Comparison of ENCODE assay signal across 1 cellular context in the genomic region with DNA sequence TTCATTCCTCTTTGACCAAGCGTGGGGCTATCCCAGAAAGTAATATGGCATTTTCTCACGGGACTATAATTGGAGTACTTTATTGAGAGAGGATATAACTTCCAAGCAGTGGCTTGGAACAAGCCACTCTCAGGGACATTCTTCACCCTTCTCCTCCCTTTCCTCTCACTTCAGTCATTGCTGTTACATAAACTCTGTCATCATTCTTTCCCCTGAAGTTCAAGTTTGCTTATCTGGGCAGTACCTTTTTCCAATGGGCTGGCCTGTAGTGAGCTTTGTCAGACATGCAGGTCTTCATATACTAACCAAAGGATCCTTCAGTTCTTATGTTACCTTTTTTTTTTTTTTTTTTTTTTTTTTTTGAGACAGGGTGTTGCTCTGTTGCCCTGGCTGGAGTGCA.
TF ChIP-seq lines count a peak whose summit lies in the region.

No MANE protein-coding gene starts in this region.

TF ChIP-seq in HepG2, 621 proteins besides CTCF, POLR2A, EP300 and RAD21:
- TF ChIP-seq, protein P1, sequence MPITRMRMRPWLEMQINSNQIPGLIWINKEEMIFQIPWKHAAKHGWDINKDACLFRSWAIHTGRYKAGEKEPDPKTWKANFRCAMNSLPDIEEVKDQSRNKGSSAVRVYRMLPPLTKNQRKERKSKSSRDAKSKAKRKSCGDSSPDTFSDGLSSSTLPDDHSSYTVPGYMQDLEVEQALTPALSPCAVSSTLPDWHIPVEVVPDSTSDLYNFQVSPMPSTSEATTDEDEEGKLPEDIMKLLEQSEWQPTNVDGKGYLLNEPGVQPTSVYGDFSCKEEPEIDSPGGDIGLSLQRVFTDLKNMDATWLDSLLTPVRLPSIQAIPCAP (CRISPR knock-in tag; IDR thresholded peaks at IDR 0.05; ENCODE audit: low read depth) = no peak
- TF ChIP-seq NFATC3 (CRISPR knock-in tag; IDR thresholded peaks at IDR 0.05) = no peak
- TF ChIP-seq, protein P2, sequence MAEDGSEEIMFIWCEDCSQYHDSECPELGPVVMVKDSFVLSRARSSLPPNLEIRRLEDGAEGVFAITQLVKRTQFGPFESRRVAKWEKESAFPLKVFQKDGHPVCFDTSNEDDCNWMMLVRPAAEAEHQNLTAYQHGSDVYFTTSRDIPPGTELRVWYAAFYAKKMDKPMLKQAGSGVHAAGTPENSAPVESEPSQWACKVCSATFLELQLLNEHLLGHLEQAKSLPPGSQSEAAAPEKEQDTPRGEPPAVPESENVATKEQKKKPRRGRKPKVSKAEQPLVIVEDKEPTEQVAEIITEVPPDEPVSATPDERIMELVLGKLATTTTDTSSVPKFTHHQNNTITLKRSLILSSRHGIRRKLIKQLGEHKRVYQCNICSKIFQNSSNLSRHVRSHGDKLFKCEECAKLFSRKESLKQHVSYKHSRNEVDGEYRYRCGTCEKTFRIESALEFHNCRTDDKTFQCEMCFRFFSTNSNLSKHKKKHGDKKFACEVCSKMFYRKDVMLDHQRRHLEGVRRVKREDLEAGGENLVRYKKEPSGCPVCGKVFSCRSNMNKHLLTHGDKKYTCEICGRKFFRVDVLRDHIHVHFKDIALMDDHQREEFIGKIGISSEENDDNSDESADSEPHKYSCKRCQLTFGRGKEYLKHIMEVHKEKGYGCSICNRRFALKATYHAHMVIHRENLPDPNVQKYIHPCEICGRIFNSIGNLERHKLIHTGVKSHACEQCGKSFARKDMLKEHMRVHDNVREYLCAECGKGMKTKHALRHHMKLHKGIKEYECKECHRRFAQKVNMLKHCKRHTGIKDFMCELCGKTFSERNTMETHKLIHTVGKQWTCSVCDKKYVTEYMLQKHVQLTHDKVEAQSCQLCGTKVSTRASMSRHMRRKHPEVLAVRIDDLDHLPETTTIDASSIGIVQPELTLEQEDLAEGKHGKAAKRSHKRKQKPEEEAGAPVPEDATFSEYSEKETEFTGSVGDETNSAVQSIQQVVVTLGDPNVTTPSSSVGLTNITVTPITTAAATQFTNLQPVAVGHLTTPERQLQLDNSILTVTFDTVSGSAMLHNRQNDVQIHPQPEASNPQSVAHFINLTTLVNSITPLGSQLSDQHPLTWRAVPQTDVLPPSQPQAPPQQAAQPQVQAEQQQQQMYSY (CRISPR knock-in tag; IDR thresholded peaks at IDR 0.05) = no peak
- TF ChIP-seq FOXC1 (CRISPR knock-in tag; IDR thresholded peaks at IDR 0.05; ENCODE audit: borderline replicate concordance) = no peak
